1 cellular context compared by ENCODE assay signal in the genomic region with DNA sequence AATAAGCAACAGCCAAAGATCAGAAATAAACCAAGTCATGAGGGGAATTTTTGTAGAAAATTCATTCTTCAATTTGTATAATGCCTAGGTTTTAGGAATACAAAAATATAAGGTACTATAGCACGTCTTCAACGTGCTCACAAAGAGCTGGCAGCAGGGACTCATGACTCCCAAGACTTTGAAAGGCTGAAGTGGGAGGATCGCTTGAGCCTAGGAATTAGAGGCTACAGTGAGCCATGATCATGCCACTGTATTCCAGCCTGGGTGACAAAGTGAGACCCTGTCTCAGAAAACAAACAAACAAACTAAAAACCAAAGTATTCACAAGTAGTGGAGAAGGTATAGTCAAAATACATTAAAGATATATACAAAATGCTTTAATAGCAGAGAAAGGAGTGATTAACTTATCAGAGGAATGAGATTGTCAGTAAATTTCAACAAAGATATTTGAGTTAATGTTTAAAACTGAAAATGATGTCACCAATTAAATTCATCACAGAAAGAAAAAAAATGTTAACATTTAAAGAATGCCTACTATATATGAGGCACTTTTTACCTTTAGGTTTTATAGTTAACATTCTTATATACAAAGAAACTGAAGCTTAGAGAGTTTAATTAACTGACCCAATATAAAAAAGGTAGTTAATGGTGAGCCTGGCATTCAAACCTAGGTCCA.
TF ChIP-seq lines count a peak whose summit lies in the region.

No MANE protein-coding gene starts in this region.

TF ChIP-seq in K562, 482 proteins besides CTCF, POLR2A, EP300 and RAD21:
- TF ChIP-seq, protein P1, sequence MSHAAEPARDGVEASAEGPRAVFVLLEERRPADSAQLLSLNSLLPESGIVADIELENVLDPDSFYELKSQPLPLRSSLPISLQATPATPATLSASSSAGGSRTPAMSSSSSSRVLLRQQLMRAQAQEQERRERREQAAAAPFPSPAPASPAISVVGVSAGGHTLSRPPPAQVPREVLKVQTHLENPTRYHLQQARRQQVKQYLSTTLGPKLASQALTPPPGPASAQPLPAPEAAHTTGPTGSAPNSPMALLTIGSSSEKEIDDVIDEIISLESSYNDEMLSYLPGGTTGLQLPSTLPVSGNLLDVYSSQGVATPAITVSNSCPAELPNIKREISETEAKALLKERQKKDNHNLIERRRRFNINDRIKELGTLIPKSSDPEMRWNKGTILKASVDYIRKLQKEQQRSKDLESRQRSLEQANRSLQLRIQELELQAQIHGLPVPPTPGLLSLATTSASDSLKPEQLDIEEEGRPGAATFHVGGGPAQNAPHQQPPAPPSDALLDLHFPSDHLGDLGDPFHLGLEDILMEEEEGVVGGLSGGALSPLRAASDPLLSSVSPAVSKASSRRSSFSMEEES (CRISPR knock-in tag; IDR thresholded peaks at IDR 0.05) = no peak
- TF ChIP-seq MYC (IDR thresholded peaks at IDR 0.05; ENCODE audit: low read depth, low read length) (no peak), MYC (CRISPR knock-in tag; IDR thresholded peaks at IDR 0.05; ENCODE audit: borderline replicate concordance, low read depth) (no peak), L3MBTL2 (IDR thresholded peaks at IDR 0.05) (no peak), ZNF24 (IDR thresholded peaks at IDR 0.05) (no peak)
- TF ChIP-seq, protein P2, sequence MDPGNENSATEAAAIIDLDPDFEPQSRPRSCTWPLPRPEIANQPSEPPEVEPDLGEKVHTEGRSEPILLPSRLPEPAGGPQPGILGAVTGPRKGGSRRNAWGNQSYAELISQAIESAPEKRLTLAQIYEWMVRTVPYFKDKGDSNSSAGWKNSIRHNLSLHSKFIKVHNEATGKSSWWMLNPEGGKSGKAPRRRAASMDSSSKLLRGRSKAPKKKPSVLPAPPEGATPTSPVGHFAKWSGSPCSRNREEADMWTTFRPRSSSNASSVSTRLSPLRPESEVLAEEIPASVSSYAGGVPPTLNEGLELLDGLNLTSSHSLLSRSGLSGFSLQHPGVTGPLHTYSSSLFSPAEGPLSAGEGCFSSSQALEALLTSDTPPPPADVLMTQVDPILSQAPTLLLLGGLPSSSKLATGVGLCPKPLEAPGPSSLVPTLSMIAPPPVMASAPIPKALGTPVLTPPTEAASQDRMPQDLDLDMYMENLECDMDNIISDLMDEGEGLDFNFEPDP (CRISPR knock-in tag; IDR thresholded peaks at IDR 0.05) = no peak
- TF ChIP-seq, protein P3, sequence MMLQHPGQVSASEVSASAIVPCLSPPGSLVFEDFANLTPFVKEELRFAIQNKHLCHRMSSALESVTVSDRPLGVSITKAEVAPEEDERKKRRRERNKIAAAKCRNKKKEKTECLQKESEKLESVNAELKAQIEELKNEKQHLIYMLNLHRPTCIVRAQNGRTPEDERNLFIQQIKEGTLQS (IDR thresholded peaks at IDR 0.05) = peak; percentile 25; the same call in 1 of the 2 replicates
- TF ChIP-seq, protein P3 (CRISPR knock-in tag; conservative IDR thresholded peaks at IDR 0.05) = no peak
